Comparison of ENCODE assay signal across 19 cellular contexts in the genomic region with DNA sequence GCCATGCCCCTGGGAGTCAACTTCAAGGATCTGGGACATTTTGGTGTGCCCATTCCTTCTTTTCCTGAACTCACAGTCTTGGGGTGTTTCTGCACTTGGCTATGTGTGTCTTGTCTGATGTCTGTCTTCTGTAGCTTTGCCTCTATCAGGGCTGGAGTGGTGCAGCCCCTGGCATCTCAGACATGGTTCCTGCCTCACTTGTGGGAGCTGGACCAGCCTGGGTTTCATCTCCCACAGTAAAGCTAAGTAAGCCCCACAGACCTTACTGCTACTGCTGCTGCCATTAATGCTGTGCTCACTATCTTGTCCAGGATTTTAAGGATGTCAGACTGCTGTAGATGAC. TPM values are rescaled to one million over a fixed set of nuclear protein-coding genes. Genes with fewer than 3 reads are reported as not detected.
DNase-seq lines count a peak whose midpoint lies in the region; ATAC-seq and TF ChIP-seq lines count a peak whose summit lies in the region.
"Had no signal": no experiment of that assay in that cellular context is flagged by ENCODE, and none has a peak within 500 bp of the region (broad histone marks: within the 10 kb centered on the region; RNA-seq: fewer than 3 reads in every experiment).

No MANE protein-coding gene starts in this region.

- no peak for TF ChIP-seq CTCF in esophagus muscularis mucosa (IDR thresholded peaks at IDR 0.05)
- no peak for TF ChIP-seq CTCF in osteocyte (IDR thresholded peaks at IDR 0.05)

- no peaks in the 10 kb centered on the region for H3K4me1 ChIP-seq in esophagus muscularis mucosa
- no peaks in the 10 kb centered on the region for H3K4me1 ChIP-seq in CD4-positive, alpha-beta memory T cell (ENCODE audit: insufficient read depth, low read length)
- H3K4me1 ChIP-seq: Caco-2 had no signal

- H3K27ac ChIP-seq in esophagus muscularis mucosa (replicated peaks in 1 of 4): no peak overlapping the region
- no peak overlapping the region for H3K27ac ChIP-seq in CD4-positive, alpha-beta memory T cell (ENCODE audit: low read depth, low read length)

- no peak overlapping the region for H3K4me3 Mint-ChIP-seq in osteocyte (ENCODE audit: unreplicated experiment)
- no peak overlapping the region for H3K4me3 Mint-ChIP-seq in activated T-helper 17 cell treated with anti-CD3 and anti-CD28 coated beads, Interleukin-2, amount 50 U/mL, for 72 hours
- H3K4me3 Mint-ChIP-seq in CD4-positive, alpha-beta memory T cell: no peak overlapping the region
- H3K4me3 Mint-ChIP-seq: CD8-positive, alpha-beta T cell; GM23338; H9 had no signal

- H3K27me3 Mint-ChIP-seq in osteocyte (ENCODE audit: unreplicated experiment): peaks cover 14% of the 10 kb centered on the region
- H3K27me3 Mint-ChIP-seq in activated T-helper 17 cell treated with anti-CD3 and anti-CD28 coated beads, Interleukin-2, amount 50 U/mL, for 72 hours: peaks cover 4% of the 10 kb centered on the region
- peaks cover 0 to 3% of the 10 kb centered on the region in 2 donors for H3K27me3 Mint-ChIP-seq in CD4-positive, alpha-beta memory T cell

- H3K4me1 Mint-ChIP-seq in osteocyte (ENCODE audit: unreplicated experiment): no peaks in the 10 kb centered on the region
- H3K4me1 Mint-ChIP-seq in activated T-helper 17 cell treated with anti-CD3 and anti-CD28 coated beads, Interleukin-2, amount 50 U/mL, for 72 hours: no peaks in the 10 kb centered on the region
- no peaks in the 10 kb centered on the region for H3K4me1 Mint-ChIP-seq in CD4-positive, alpha-beta memory T cell
- H3K4me1 Mint-ChIP-seq: GM23338 had no signal

- ATAC-seq in left lobe of liver (no peak), SK-N-SH treated with all-trans-retinoic acid at 6 μM for 48 hours (no peak)
- ATAC-seq in activated T-helper 17 cell treated with anti-CD3 and anti-CD28 coated beads, Interleukin-2, amount 50 U/mL, for 72 hours (replicated peaks): no peak
- ATAC-seq: CD8-positive, alpha-beta T cell; GM12878; GM23338; HCT116 had no signal

- no peak overlapping the region for H3K4me3 ChIP-seq in esophagus muscularis mucosa
- no peak overlapping the region for H3K4me3 ChIP-seq in CD4-positive, alpha-beta memory T cell (ENCODE audit: low read length in 2 of 2)
- H3K4me3 ChIP-seq: GM12878, GM23338 had no signal

- no peaks in the 10 kb centered on the region for H3K27me3 ChIP-seq in esophagus muscularis mucosa
- H3K27me3 ChIP-seq in CD4-positive, alpha-beta memory T cell (ENCODE audit: insufficient read depth, low read length): no peaks in the 10 kb centered on the region

- H3K9me3 ChIP-seq in esophagus muscularis mucosa: no peaks in the 10 kb centered on the region
- H3K9me3 ChIP-seq in CD4-positive, alpha-beta memory T cell (ENCODE audit: control insufficient read depth in 1 of 2, low read length in 2 of 2): no peaks in the 10 kb centered on the region
- H3K9me3 ChIP-seq: Caco-2 had no signal

- CTCF ChIA-PET in CD4-positive, alpha-beta memory T cell (lab: Charles Lee; ENCODE audit: partially characterized antibody): interaction anchor here (1.3 kb wide), 1 partner anchor 11 kb away, joined by 5 read pairs; no protein-coding TSS in a partner anchor

- no peaks in the 10 kb centered on the region for H3K36me3 ChIP-seq in esophagus muscularis mucosa
- no peaks in the 10 kb centered on the region for H3K36me3 ChIP-seq in CD4-positive, alpha-beta memory T cell (ENCODE audit: insufficient read depth, low read length)

- DNase-seq in esophagus muscularis mucosa (ENCODE audit: extremely low spot score): peak; percentile 83
- peak; percentile 15 for DNase-seq in left lobe of liver (ENCODE audit: low spot score)
- peak; percentile 19 for DNase-seq in osteocyte (ENCODE audit: extremely low spot score, unreplicated experiment)
- no peak for DNase-seq in CD4-positive, alpha-beta memory T cell
- DNase-seq: C1 segment of cervical spinal cord, Caco-2, DMS 273 treated with DMSO at 0.1 percent for 48 hours, DMS79, EL, GDM1, H9 had no signal

- H3K9me3 Mint-ChIP-seq in osteocyte (ENCODE audit: unreplicated experiment): no peaks in the 10 kb centered on the region
- H3K9me3 Mint-ChIP-seq in activated T-helper 17 cell treated with anti-CD3 and anti-CD28 coated beads, Interleukin-2, amount 50 U/mL, for 72 hours: peaks cover 3% of the 10 kb centered on the region
- H3K9me3 Mint-ChIP-seq in CD4-positive, alpha-beta memory T cell: peaks cover 0 to 3% (median 0%) of the 10 kb centered on the region in 8 donors
- H3K9me3 Mint-ChIP-seq: CD8-positive, alpha-beta T cell; GM23338; H9 had no signal

- TF ChIP-seq EP300 in esophagus muscularis mucosa (IDR thresholded peaks at IDR 0.05): no peak

- POLR2A ChIA-PET in CD4-positive, alpha-beta memory T cell (lab: Charles Lee; ENCODE audit: partially characterized antibody): no interaction called here

- no peaks in the 10 kb centered on the region for H3K36me3 Mint-ChIP-seq in osteocyte (ENCODE audit: unreplicated experiment)
- H3K36me3 Mint-ChIP-seq in activated T-helper 17 cell treated with anti-CD3 and anti-CD28 coated beads, Interleukin-2, amount 50 U/mL, for 72 hours (ENCODE audit: low read depth): no peaks in the 10 kb centered on the region
- H3K36me3 Mint-ChIP-seq in CD4-positive, alpha-beta memory T cell: no peaks in the 10 kb centered on the region
- H3K36me3 Mint-ChIP-seq: CD8-positive, alpha-beta T cell had no signal

- H3K27ac Mint-ChIP-seq in osteocyte (ENCODE audit: unreplicated experiment): no peak overlapping the region
- no peak overlapping the region for H3K27ac Mint-ChIP-seq in activated T-helper 17 cell treated with anti-CD3 and anti-CD28 coated beads, Interleukin-2, amount 50 U/mL, for 72 hours
- H3K27ac Mint-ChIP-seq in CD4-positive, alpha-beta memory T cell: no peak overlapping the region
- H3K27ac Mint-ChIP-seq: CD8-positive, alpha-beta T cell; GM23338; H9 had no signal

- intact Hi-C loops in esophagus muscularis mucosa (cut with DNase I): no loop called here
- intact Hi-C loops in CD4-positive, alpha-beta memory T cell (cut with micrococcal nuclease): no loop called here

- TF ChIP-seq POLR2A in esophagus muscularis mucosa (IDR thresholded peaks at IDR 0.05; ENCODE audit: low read depth): no peak

TF ChIP-seq in SK-N-SH treated with all-trans-retinoic acid at 6 μM for 48 hours, 23 proteins besides CTCF, POLR2A, EP300 and RAD21 (continues in another document):
- TF ChIP-seq ISL1 (CRISPR knock-in tag; IDR thresholded peaks at IDR 0.05): no peak
- no peak for TF ChIP-seq SNAI2 (CRISPR knock-in tag; IDR thresholded peaks at IDR 0.05)
- no peak for TF ChIP-seq ZFP3 (CRISPR knock-in tag; IDR thresholded peaks at IDR 0.05)
- no peak for TF ChIP-seq ARNTL (CRISPR knock-in tag; IDR thresholded peaks at IDR 0.05; ENCODE audit: borderline replicate concordance, low read depth)
- TF ChIP-seq, protein P1, sequence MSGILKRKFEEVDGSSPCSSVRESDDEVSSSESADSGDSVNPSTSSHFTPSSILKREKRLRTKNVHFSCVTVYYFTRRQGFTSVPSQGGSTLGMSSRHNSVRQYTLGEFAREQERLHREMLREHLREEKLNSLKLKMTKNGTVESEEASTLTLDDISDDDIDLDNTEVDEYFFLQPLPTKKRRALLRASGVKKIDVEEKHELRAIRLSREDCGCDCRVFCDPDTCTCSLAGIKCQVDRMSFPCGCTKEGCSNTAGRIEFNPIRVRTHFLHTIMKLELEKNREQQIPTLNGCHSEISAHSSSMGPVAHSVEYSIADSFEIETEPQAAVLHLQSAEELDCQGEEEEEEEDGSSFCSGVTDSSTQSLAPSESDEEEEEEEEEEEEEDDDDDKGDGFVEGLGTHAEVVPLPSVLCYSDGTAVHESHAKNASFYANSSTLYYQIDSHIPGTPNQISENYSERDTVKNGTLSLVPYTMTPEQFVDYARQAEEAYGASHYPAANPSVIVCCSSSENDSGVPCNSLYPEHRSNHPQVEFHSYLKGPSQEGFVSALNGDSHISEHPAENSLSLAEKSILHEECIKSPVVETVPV (CRISPR knock-in tag; IDR thresholded peaks at IDR 0.05): no peak
- no peak for TF ChIP-seq TCF4 (CRISPR knock-in tag; IDR thresholded peaks at IDR 0.05; ENCODE audit: borderline replicate concordance)
- no peak for TF ChIP-seq RARB (CRISPR knock-in tag; IDR thresholded peaks at IDR 0.05)
- TF ChIP-seq ZC3H10 (CRISPR knock-in tag; IDR thresholded peaks at IDR 0.05): no peak
- TF ChIP-seq, protein P2, sequence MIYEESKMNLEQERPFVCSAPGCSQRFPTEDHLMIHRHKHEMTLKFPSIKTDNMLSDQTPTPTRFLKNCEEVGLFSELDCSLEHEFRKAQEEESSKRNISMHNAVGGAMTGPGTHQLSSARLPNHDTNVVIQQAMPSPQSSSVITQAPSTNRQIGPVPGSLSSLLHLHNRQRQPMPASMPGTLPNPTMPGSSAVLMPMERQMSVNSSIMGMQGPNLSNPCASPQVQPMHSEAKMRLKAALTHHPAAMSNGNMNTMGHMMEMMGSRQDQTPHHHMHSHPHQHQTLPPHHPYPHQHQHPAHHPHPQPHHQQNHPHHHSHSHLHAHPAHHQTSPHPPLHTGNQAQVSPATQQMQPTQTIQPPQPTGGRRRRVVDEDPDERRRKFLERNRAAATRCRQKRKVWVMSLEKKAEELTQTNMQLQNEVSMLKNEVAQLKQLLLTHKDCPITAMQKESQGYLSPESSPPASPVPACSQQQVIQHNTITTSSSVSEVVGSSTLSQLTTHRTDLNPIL (CRISPR knock-in tag; IDR thresholded peaks at IDR 0.05; ENCODE audit: low read depth): no peak
- TF ChIP-seq GLIS3 (CRISPR knock-in tag; IDR thresholded peaks at IDR 0.05): no peak
- TF ChIP-seq OSR1 (CRISPR knock-in tag; IDR thresholded peaks at IDR 0.05): no peak

RNA-seq across cellular contexts. Expression of a gene that starts 59.0 kb away (rescaled TPM):
- total RNA-seq in esophagus muscularis mucosa: 10 to 100 TPM; 10.2 to 35.3 (median 25.7) TPM
- total RNA-seq in left lobe of liver: 0.65 TPM
- total RNA-seq in osteocyte: not detected in 2 replicates
- not detected for total RNA-seq in activated T-helper 17 cell treated with anti-CD3 and anti-CD28 coated beads, Interleukin-2, amount 50 U/mL, for 72 hours
- not detected for total RNA-seq in CD4-positive, alpha-beta memory T cell
- polyA plus RNA-seq in CD4-positive, alpha-beta memory T cell: not detected
- total RNA-seq: A673; Caco-2; CD8-positive, alpha-beta T cell; GM12878 had no signal
- polyA plus RNA-seq: BJ, GM12878 had no signal

Comparison
In these comparisons a context has a peak if more than half of its experiments do, and no peak if none do; other contexts are left out.
1. DNase-seq: peak in esophagus muscularis mucosa (single experiment), left lobe of liver (single experiment) and osteocyte (single experiment); none in CD4-positive, alpha-beta memory T cell (0 of 5).